8 cellular contexts compared by ENCODE assay signal in genomic region chr11:66438504-66439466, GRCh38. TPM values are rescaled to one million over a fixed set of nuclear protein-coding genes. Genes with fewer than 3 reads are reported as not detected.
DNase-seq lines count a peak whose midpoint lies in the region; ATAC-seq and TF ChIP-seq lines count a peak whose summit lies in the region.

Gene MRPL11, minus strand, starts transcription at chr11:66438848. Its CDS starts 94 bp downstream, at chr11:66438754.

- H3K56ac ChIP-seq in IMR-90 (ENCODE audit: extremely low read depth, insufficient read depth, low read length), result peak within 1 kb of the TSS; percentile 89

- CTCF ChIA-PET in IMR-90 (lab: Yijun Ruan, JAX), result interaction anchor here (0.6 to 1.8 kb wide), 12 partner anchors 8 to 239 kb away, joined by 3 to 8 read pairs (median 4); partner anchors contain the start of genes DPP3, PELI3 and RBM4B

- H3K4ac ChIP-seq in IMR-90 (ENCODE audit: low read depth, low read length), result peak within 1 kb of the TSS; percentile 93

- BruUV-seq in IMR-90 (replicated peaks; lab: Mats Ljungman, UMichigan), result no TSS peak

- peak within 1 kb of the TSS; percentile 93 for H2BK120ac ChIP-seq in IMR-90 (ENCODE audit: low read depth, low read length)

- H3K36me3 ChIP-seq in IMR-90 (ENCODE audit: control insufficient read depth, insufficient read depth, low read length), result peaks cover 11% of the 10 kb centered on the region; the same call in 1 of the 2 replicates
- H3K36me3 ChIP-seq in mucosa of rectum (ENCODE audit: control insufficient read depth in 2 of 2, insufficient read depth in 2 of 2, low read length in 2 of 2), result peaks cover 12% of the 10 kb centered on the region in 2 donors

- peak within 1 kb of the TSS; percentile 90 for H2AK9ac ChIP-seq in IMR-90 (replicated peaks; ENCODE audit: low read depth, low read length, poor library complexity)

- H3K9ac ChIP-seq in IMR-90 (ENCODE audit: low read depth, low read length), result peak within 1 kb of the TSS; percentile 68
- H3K9ac ChIP-seq in mucosa of rectum (ENCODE audit: low read depth in 1 of 2, low read length in 2 of 2), result peak within 1 kb of the TSS; percentile 87 to 89

- H2AK5ac ChIP-seq in IMR-90 (ENCODE audit: low read depth, low read length), result peak within 1 kb of the TSS; percentile 50

- H4K8ac ChIP-seq in IMR-90 (ENCODE audit: low read depth in 2 of 2, low read length in 2 of 2), result peak within 1 kb of the TSS; percentile 63 to 100

- no peaks in the 10 kb centered on the region for H3K27me3 ChIP-seq in IMR-90 (ENCODE audit: control insufficient read depth, insufficient read depth, low read length)
- no peaks in the 10 kb centered on the region for H3K27me3 ChIP-seq in mucosa of rectum (ENCODE audit: control insufficient read depth in 2 of 2, insufficient read depth in 2 of 2, low read length in 2 of 2)

- intact Hi-C loops in IMR-90 (cut with micrococcal nuclease), result loop anchor here (2.0 kb wide), 2 partner anchors 30 to 42 kb away; partner anchors contain the start of gene DPP3

- H2BK15ac ChIP-seq in IMR-90 (ENCODE audit: low read depth, low read length), result peak within 1 kb of the TSS; percentile 80; the same call in 2 of the 3 replicates

- peak within 1 kb of the TSS; percentile 79 for H3K23ac ChIP-seq in IMR-90 (ENCODE audit: low read depth, low read length)

- dilution Hi-C loops in IMR-90 (cut with HindIII; ENCODE audit: low sequenced_read_pairs, unreplicated experiment), result no loop called here

- H3K4me3 ChIP-seq in IMR-90 (ENCODE audit: insufficient read depth, low read depth, low read length) (peak within 1 kb of the TSS; percentile 77), epithelial cell of proximal tubule (ENCODE audit: low read depth, low read length) (peak within 1 kb of the TSS; percentile 82), mucosa of rectum (ENCODE audit: low read length in 2 of 2) (peak within 1 kb of the TSS; percentile 90 to 91)

- H4K20me1 ChIP-seq in IMR-90 (ENCODE audit: insufficient read depth, low read length), result 0 out of 2 replicates have a peak, but pooled peaks cover 2% of the 10 kb centered on the region

- H3K18ac ChIP-seq in IMR-90 (ENCODE audit: low read depth, low read length), result peak within 1 kb of the TSS; percentile 77

- whole genome bisulfite sequencing in IMR-90 (ENCODE audit: extremely low coverage in 2 of 2, insufficient read length in 1 of 2), 2 experiments, result 7% methylated on average over 14 of the region's 45 CpGs; no CpG with 5 or more reads in 1 of the 2 experiments

- H3K9me1 ChIP-seq in IMR-90 (ENCODE audit: insufficient read depth, low read length), result 0 out of 2 replicates have a peak, but pooled peaks cover 8% of the 10 kb centered on the region

- H3K9me3 ChIP-seq in IMR-90 (ENCODE audit: control insufficient read depth, insufficient read depth, low read length), result peaks cover 5% of the 10 kb centered on the region
- peaks cover 2 to 6% of the 10 kb centered on the region in 2 donors for H3K9me3 ChIP-seq in mucosa of rectum (ENCODE audit: control insufficient read depth in 2 of 2, low read length in 2 of 2)

- H3K4me2 ChIP-seq in IMR-90 (ENCODE audit: low read depth, low read length), result peak within 1 kb of the TSS; percentile 97

- in situ Hi-C loops in IMR-90 (cut with MboI; ENCODE audit: low sequenced_read_pairs), result no loop called here

- DNase-seq in DMS114 treated with DMSO at 0.1 percent for 48 hours (lab: John Stamatoyannopoulos, UW; ENCODE audit: unreplicated experiment) (peak; percentile 95), IMR-90 (peak; percentile 93), OCI-M1 (lab: John Stamatoyannopoulos, UW) (peak; percentile 94), activated T-cell treated with anti-CD3 and anti-CD28 coated beads for 4 hours (peak; percentile 88), epithelial cell of proximal tubule (ENCODE audit: low read depth) (peak; percentile 58)
- peak; percentile 70 to 72 for DNase-seq in stimulated activated CD8-positive, alpha-beta memory T cell treated with anti-CD3 and anti-CD28 coated beads, Interleukin-7, amount 100 ng/mL, for 1 hour (ENCODE audit: low read depth in 2 of 2)

- H2AFZ ChIP-seq in IMR-90 (replicated peaks; ENCODE audit: low read length, poor library complexity), result peak within 1 kb of the TSS; percentile 97

- peak; percentile 55 for TF ChIP-seq RAD21 in IMR-90 (IDR thresholded peaks at IDR 0.05; ENCODE audit: low read length)

- peak within 1 kb of the TSS; percentile 90 for H3K14ac ChIP-seq in IMR-90 (replicated peaks; ENCODE audit: low read depth, low read length)

- H3K27ac ChIP-seq in IMR-90 (ENCODE audit: insufficient read depth, low read length) (peak within 1 kb of the TSS; percentile 81), mucosa of rectum (ENCODE audit: low read depth in 2 of 2, low read length in 2 of 2) (peak within 1 kb of the TSS; percentile 82 to 86)

- peaks cover 7 to 18% of the 10 kb centered on the region in 2 experiments for H3K79me1 ChIP-seq in IMR-90 (ENCODE audit: low read depth in 1 of 2, low read length in 2 of 2)

- no peak for TF ChIP-seq POLR2A in IMR-90 (IDR thresholded peaks at IDR 0.05; ENCODE audit: low read depth, low read length)

- H2BK5ac ChIP-seq in IMR-90 (ENCODE audit: low read depth, low read length, poor library complexity, severe bottlenecking), result peak within 1 kb of the TSS; percentile 97

- ATAC-seq in GM21526 (IDR thresholded peaks at IDR 0.05; ENCODE audit: low FRiP score, unreplicated experiment), result peak; percentile 89
- peak; percentile 99 for ATAC-seq in IMR-90 (ENCODE audit: low read depth)

- POLR2A ChIA-PET in IMR-90 (lab: Charles Lee; ENCODE audit: unreplicated experiment), result interaction anchor here (0.5 to 0.6 kb wide), 2 partner anchors 583 to 1031 kb away, joined by 3 read pairs; no protein-coding TSS in a partner anchor

- H4K91ac ChIP-seq in IMR-90 (ENCODE audit: insufficient read depth, low read depth, low read length), result peak within 1 kb of the TSS; percentile 90

- peaks cover 8% of the 10 kb centered on the region for H3K4me1 ChIP-seq in IMR-90 (ENCODE audit: control insufficient read depth, insufficient read depth, low read length)
- H3K4me1 ChIP-seq in mucosa of rectum (ENCODE audit: control insufficient read depth in 2 of 2, insufficient read depth in 2 of 2, low read length in 2 of 2), result peaks cover 7 to 9% of the 10 kb centered on the region in 2 donors

- peak within 1 kb of the TSS; percentile 91 for H2BK20ac ChIP-seq in IMR-90 (ENCODE audit: low read depth, low read length)

- H4K5ac ChIP-seq in IMR-90 (ENCODE audit: low read depth, low read length), result peak within 1 kb of the TSS; percentile 74

- TF ChIP-seq CTCF in IMR-90 (conservative IDR thresholded peaks at IDR 0.05; ENCODE audit: low read depth, low read length) (peak; percentile 87), epithelial cell of proximal tubule (conservative IDR thresholded peaks at IDR 0.05; ENCODE audit: low read depth, low read length) (peak; percentile 70)

TF ChIP-seq in IMR-90, 13 proteins besides CTCF, POLR2A, EP300 and RAD21:
- peak; percentile 27; the same call in 1 of the 2 replicates for TF ChIP-seq MXI1 (IDR thresholded peaks at IDR 0.05; ENCODE audit: borderline replicate concordance, low read depth, low read length)
- 0 out of 2 replicates have a peak, but pooled peaks have one; percentile 19 for TF ChIP-seq MAZ (IDR thresholded peaks at IDR 0.05; ENCODE audit: borderline replicate concordance, low read depth, low read length)
- TF ChIP-seq NFE2L2 (IDR thresholded peaks at IDR 0.05; ENCODE audit: low read depth, low read length), result no peak
- TF ChIP-seq CEBPB (IDR thresholded peaks at IDR 0.05; ENCODE audit: low read depth, low read length), result no peak
- peak; percentile 37 for TF ChIP-seq SMC3 (IDR thresholded peaks at IDR 0.05; ENCODE audit: low read depth, low read length)
- no peak for TF ChIP-seq MAFK (IDR thresholded peaks at IDR 0.05; ENCODE audit: low read depth, low read length)
- no peak for TF ChIP-seq BHLHE40 (IDR thresholded peaks at IDR 0.05; ENCODE audit: low read depth, low read length)
- no peak for TF ChIP-seq RCOR1 (IDR thresholded peaks at IDR 0.05; ENCODE audit: insufficient replicate concordance, low read length)
- 0 out of 2 replicates have a peak, but pooled peaks have one; percentile 18 for TF ChIP-seq USF2 (IDR thresholded peaks at IDR 0.05; ENCODE audit: low read depth, low read length)

RNA-seq across cellular contexts. Expression of gene MRPL11, which starts in this region (rescaled TPM):
- total RNA-seq in IMR-90 (2012; rRNA removed) (39.2 and 45.5 TPM in 2 replicates), epithelial cell of proximal tubule (85.3 TPM in 2 replicates)
- polyA plus RNA-seq in IMR-90 (2012; rRNA removed), result 45.6 and 46.6 TPM in 2 replicates
- 26.5 and 54.2 TPM in 2 replicates for polyA plus RNA-seq in IMR-90 (2012; cell fraction: cytosol; rRNA removed)
- 10.6 and 16.7 TPM in 2 replicates for polyA plus RNA-seq in IMR-90 (2012; cell fraction: nucleus; rRNA removed; ENCODE audit: low replicate concordance)

Comparison
In these comparisons a context has a peak if more than half of its experiments do, and no peak if none do; other contexts are left out.
1. Peak in every context shown above with its lines: DNase-seq, ATAC-seq, H3K4me3 ChIP-seq and H3K27ac ChIP-seq.